ENCODE assay signal across 8 cellular contexts in the genomic region with DNA sequence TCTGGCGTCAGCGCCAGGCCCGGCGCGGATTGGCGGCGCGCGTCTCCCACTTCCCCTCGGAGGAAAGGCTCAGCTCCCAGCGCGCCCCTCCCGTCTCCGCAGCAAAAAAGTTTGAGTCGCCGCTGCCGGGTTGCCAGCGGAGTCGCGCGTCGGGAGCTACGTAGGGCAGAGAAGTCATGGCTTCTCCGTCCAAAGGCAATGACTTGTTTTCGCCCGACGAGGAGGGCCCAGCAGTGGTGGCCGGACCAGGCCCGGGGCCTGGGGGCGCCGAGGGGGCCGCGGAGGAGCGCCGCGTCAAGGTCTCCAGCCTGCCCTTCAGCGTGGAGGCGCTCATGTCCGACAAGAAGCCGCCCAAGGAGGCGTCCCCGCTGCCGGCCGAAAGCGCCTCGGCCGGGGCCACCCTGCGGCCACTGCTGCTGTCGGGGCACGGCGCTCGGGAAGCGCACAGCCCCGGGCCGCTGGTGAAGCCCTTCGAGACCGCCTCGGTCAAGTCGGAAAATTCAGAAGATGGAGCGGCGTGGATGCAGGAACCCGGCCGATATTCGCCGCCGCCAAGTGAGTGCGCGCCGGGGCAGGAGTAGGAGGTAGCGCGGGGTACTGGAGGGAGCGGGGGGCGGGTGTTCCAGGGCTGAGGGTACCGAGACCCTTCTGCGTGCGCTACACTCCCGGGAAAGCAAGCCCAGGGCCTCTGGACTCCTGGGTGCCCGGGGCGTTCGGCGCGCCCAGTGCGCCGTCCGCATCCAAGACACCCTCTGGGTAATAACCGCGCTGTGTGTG. TPM values are rescaled to one million over a fixed set of nuclear protein-coding genes. Genes with fewer than 3 reads are reported as not detected.
A peak's percentile ranks its signal among the peaks of the same experiment; 100 is the strongest.
DNase-seq lines count a peak whose midpoint lies in the region; ATAC-seq and TF ChIP-seq lines count a peak whose summit lies in the region.

Gene MSX2, plus strand, starts transcription at position 99 of the 777 bp plus-strand sequence. Its CDS starts 78 bp downstream, at position 177.

- ATAC-seq in activated naive CD8-positive, alpha-beta T cell treated with anti-CD3 and anti-CD28 coated beads, Interleukin-2, amount 50 U/mL, for 24 hours: peak; percentile 54
- ATAC-seq in Right ventricle myocardium inferior: peak; percentile 99

- WGBS in urinary bladder: 1% methylated on average over 87 of the region's 87 CpGs

- H3K27ac ChIP-seq in C4-2B (peak within 1 kb of the TSS; percentile 72), urinary bladder (ENCODE audit: low read depth) (peak within 1 kb of the TSS; percentile 98)

- peak within 1 kb of the TSS; percentile 57 for H3K4me3 Mint-ChIP-seq in activated naive CD8-positive, alpha-beta T cell treated with anti-CD3 and anti-CD28 coated beads, Interleukin-2, amount 50 U/mL, for 24 hours

- intact Hi-C loops in Right ventricle myocardium inferior (cut with DNase I): no loop called here

- H3K4me1 ChIP-seq in urinary bladder (ENCODE audit: insufficient read depth): no peaks in the 10 kb centered on the region

- no peaks in the 10 kb centered on the region for H3K36me3 ChIP-seq in urinary bladder (ENCODE audit: insufficient read depth)

- H3K27ac Mint-ChIP-seq in activated naive CD8-positive, alpha-beta T cell treated with anti-CD3 and anti-CD28 coated beads, Interleukin-2, amount 50 U/mL, for 24 hours: no peak within 1 kb of the TSS

- DNase-seq in NCI-H2171 (lab: John Stamatoyannopoulos, UW) (peak; percentile 1), Right ventricle myocardium inferior (ENCODE audit: missing footprints) (peak; percentile 93), nucleus accumbens (lab: John Stamatoyannopoulos, UW) (peak in 46 of 56 donors; percentile 2 to 78 (median 34)), NCI-H1436 (lab: John Stamatoyannopoulos, UW) (no peak), HPDE6-E6E7 (ENCODE audit: extremely low spot score) (no peak)
- DNase-seq in activated naive CD8-positive, alpha-beta T cell treated with anti-CD3 and anti-CD28 coated beads, Interleukin-2, amount 50 U/mL, for 24 hours: peak; percentile 27

- H3K4me1 Mint-ChIP-seq in activated naive CD8-positive, alpha-beta T cell treated with anti-CD3 and anti-CD28 coated beads, Interleukin-2, amount 50 U/mL, for 24 hours: peaks cover 7% of the 10 kb centered on the region

- H3K9me3 Mint-ChIP-seq in activated naive CD8-positive, alpha-beta T cell treated with anti-CD3 and anti-CD28 coated beads, Interleukin-2, amount 50 U/mL, for 24 hours: no peaks in the 10 kb centered on the region

- peak within 1 kb of the TSS; percentile 79 for H3K4me3 ChIP-seq in urinary bladder (ENCODE audit: low read depth, low read length)

- H3K36me3 Mint-ChIP-seq in activated naive CD8-positive, alpha-beta T cell treated with anti-CD3 and anti-CD28 coated beads, Interleukin-2, amount 50 U/mL, for 24 hours (ENCODE audit: low read depth): no peaks in the 10 kb centered on the region

- no peak; the same call in 1 of the 2 replicates for TF ChIP-seq CTCF in C4-2B (conservative IDR thresholded peaks at IDR 0.05)

- H3K27me3 Mint-ChIP-seq in activated naive CD8-positive, alpha-beta T cell treated with anti-CD3 and anti-CD28 coated beads, Interleukin-2, amount 50 U/mL, for 24 hours: peaks cover 85% of the 10 kb centered on the region

RNA-seq across cellular contexts. Expression of gene MSX2, which starts in this region (rescaled TPM):
- total RNA-seq in Right ventricle myocardium inferior (1.4 TPM), urinary bladder (11.3 TPM)
- polyA plus RNA-seq in urinary bladder: 16.4 TPM

Comparison
In these comparisons a context has a peak if more than half of its experiments do, and no peak if none do; other contexts are left out.
1. DNase-seq: peak in NCI-H2171 (single experiment), activated naive CD8-positive, alpha-beta T cell treated with anti-CD3 and anti-CD28 coated beads, Interleukin-2, amount 50 U/mL, for 24 hours (single experiment), Right ventricle myocardium inferior (single experiment) and nucleus accumbens (46 of 56); none in NCI-H1436 (single experiment) and HPDE6-E6E7 (single experiment).